9 cellular contexts compared by ENCODE assay signal in genomic region chr18:35345460-35345921, GRCh38. TPM values are rescaled to one million over a fixed set of nuclear protein-coding genes. Genes with fewer than 3 reads are reported as not detected.
A peak's percentile ranks its signal among the peaks of the same experiment; 100 is the strongest.
DNase-seq lines count a peak whose midpoint lies in the region; ATAC-seq and TF ChIP-seq lines count a peak whose summit lies in the region.
"Had no signal": no experiment of that assay in that cellular context is flagged by ENCODE, and none has a peak within 500 bp of the region (broad histone marks: within the 10 kb centered on the region; RNA-seq: fewer than 3 reads in every experiment).

No MANE protein-coding gene starts in this region.

- peaks cover 3% of the 10 kb centered on the region for H3K36me3 ChIP-seq in adipocyte (ENCODE audit: control insufficient read depth, insufficient read depth, low read length, severe bottlenecking)
- peaks cover 0 to 7% (median 0%) of the 10 kb centered on the region in 5 donors for H3K36me3 ChIP-seq in subcutaneous abdominal adipose tissue (ENCODE audit: control insufficient read depth in 5 of 5, insufficient read depth in 5 of 5, low read length in 5 of 5)

- H3K4me1 ChIP-seq in adipocyte (ENCODE audit: control insufficient read depth, insufficient read depth, low read length): peaks cover 23% of the 10 kb centered on the region
- H3K4me1 ChIP-seq in subcutaneous abdominal adipose tissue (ENCODE audit: control insufficient read depth in 5 of 5, insufficient read depth in 5 of 5, low read length in 5 of 5): peaks cover 2 to 28% (median 22%) of the 10 kb centered on the region in 5 donors

- no peak for TF ChIP-seq CTCF in omental fat pad (IDR thresholded peaks at IDR 0.05)

- DNase-seq in G401 (ENCODE audit: low spot score) (peak; percentile 27), adipocyte (ENCODE audit: low read depth) (no peak), kidney glomerular epithelial cell (lab: John Stamatoyannopoulos, UW) (peak; percentile 30), COR-L47 (lab: John Stamatoyannopoulos, UW) (no peak), omental fat pad (ENCODE audit: low spot score) (no peak)

- H3K9ac ChIP-seq in adipocyte (ENCODE audit: low read length) (peak overlapping the region; percentile 62), subcutaneous abdominal adipose tissue (ENCODE audit: low read length in 5 of 5) (peak overlapping the region in 2 of 5 donors; percentile 48 to 100)

- peak overlapping the region; percentile 99 for H3K27ac ChIP-seq in subcutaneous abdominal adipose tissue (ENCODE audit: low read depth, low read length)

- in situ Hi-C loops in G401 (cut with HindIII; ENCODE audit: low sequenced_read_pairs): no loop called here

- H3K4me3 ChIP-seq in adipocyte (ENCODE audit: low read length) (peak overlapping the region; percentile 94), subcutaneous abdominal adipose tissue (ENCODE audit: low read depth in 1 of 5, low read length in 5 of 5) (peak overlapping the region in 4 of 5 donors; percentile 11 to 42 (median 22))

- H3K27me3 ChIP-seq in adipocyte (replicated peaks; ENCODE audit: control insufficient read depth, insufficient read depth, low read length) (no peaks in the 10 kb centered on the region), subcutaneous abdominal adipose tissue (ENCODE audit: control insufficient read depth in 5 of 5, insufficient read depth in 4 of 5, low read length in 5 of 5) (no peaks in the 10 kb centered on the region)

- H3K9me3 ChIP-seq in adipocyte (ENCODE audit: control insufficient read depth, low read length) (no peaks in the 10 kb centered on the region), subcutaneous abdominal adipose tissue (ENCODE audit: control insufficient read depth in 5 of 5, low read length in 5 of 5) (no peaks in the 10 kb centered on the region)

- ATAC-seq in HG03196 (IDR thresholded peaks at IDR 0.05; ENCODE audit: unreplicated experiment): peak; percentile 28
- no peak for ATAC-seq in omental fat pad (ENCODE audit: low FRiP score)
- no peak for ATAC-seq in HG03025 (IDR thresholded peaks at IDR 0.05; ENCODE audit: low FRiP score, unreplicated experiment)

RNA-seq across cellular contexts. Expression of gene ZNF24, which starts 1.3 kb away (rescaled TPM):
- total RNA-seq in G401 (2014; rRNA removed; shearing (Covaris generic)): 32.8 and 35.6 TPM in 2 replicates
- 10 to 100 TPM; 24.8 to 41.9 (median 30.8) TPM for total RNA-seq in omental fat pad

RNA-seq across cellular contexts. Expression of gene ZNF396, which starts 31.6 kb away (rescaled TPM):
- 0.03 and 0.25 TPM in 2 replicates for total RNA-seq in G401 (2014; rRNA removed; shearing (Covaris generic))
- 1 to 10 TPM in 2 of 4 donors, under 1 TPM in 2; 0.60 to 2.2 (median 1.1) TPM for total RNA-seq in omental fat pad
- total RNA-seq: HT1080 had no signal

RNA-seq across cellular contexts. Expression of gene ZSCAN30, which starts 55.5 kb away (rescaled TPM):
- total RNA-seq in G401 (2014; rRNA removed; shearing (Covaris generic)): 18.4 and 18.6 TPM in 2 replicates
- total RNA-seq in omental fat pad: 10 to 100 TPM in 3 of 4 donors, 1 to 10 TPM in 1; 9.5 to 14.0 (median 13.6) TPM

Comparison
In these comparisons a context has a peak if more than half of its experiments do, and no peak if none do; other contexts are left out.
1. DNase-seq: peak in G401 (single experiment) and kidney glomerular epithelial cell (single experiment); none in adipocyte (single experiment), COR-L47 (single experiment) and omental fat pad (single experiment).